In genomic region chr6:24883618-24884017, GRCh38 we compare ENCODE assay signal across 9 cellular contexts. TPM values are rescaled to one million over a fixed set of nuclear protein-coding genes. Genes with fewer than 3 reads are reported as not detected.
DNase-seq lines count a peak whose midpoint lies in the region; ATAC-seq and TF ChIP-seq lines count a peak whose summit lies in the region.
"Had no signal": no experiment of that assay in that cellular context is flagged by ENCODE, and none has a peak within 500 bp of the region (broad histone marks: within the 10 kb centered on the region; RNA-seq: fewer than 3 reads in every experiment).

No MANE protein-coding gene starts in this region.

- CTCF ChIA-PET in activated CD4-positive, alpha-beta memory T cell treated with anti-CD3 and anti-CD28 coated beads, Interleukin-2, amount 10 ng/mL, durations not matched to agents 7 days and 5 days (lab: Charles Lee), result interaction anchor here (1.0 to 1.3 kb wide), 4 partner anchors 8 to 134 kb away, joined by 3 to 4 read pairs (median 4); no protein-coding TSS in a partner anchor

- H3K36me3 Mint-ChIP-seq in activated CD4-positive, alpha-beta memory T cell treated with anti-CD3 and anti-CD28 coated beads, Interleukin-2, amount 10 ng/mL, durations not matched to agents 7 days and 5 days (ENCODE audit: low read depth), result peaks cover 78% of the 10 kb centered on the region
- H3K36me3 Mint-ChIP-seq in osteocyte (ENCODE audit: unreplicated experiment), result no peaks in the 10 kb centered on the region

- no peak overlapping the region for H3K4me3 Mint-ChIP-seq in activated CD4-positive, alpha-beta memory T cell treated with anti-CD3 and anti-CD28 coated beads, Interleukin-2, amount 10 ng/mL, durations not matched to agents 7 days and 5 days
- peak overlapping the region; percentile 43 for H3K4me3 Mint-ChIP-seq in osteocyte (ENCODE audit: unreplicated experiment)

- H3K27ac Mint-ChIP-seq in activated CD4-positive, alpha-beta memory T cell treated with anti-CD3 and anti-CD28 coated beads, Interleukin-2, amount 10 ng/mL, durations not matched to agents 7 days and 5 days, result peak overlapping the region; percentile 9
- H3K27ac Mint-ChIP-seq in osteocyte (ENCODE audit: unreplicated experiment), result peak overlapping the region; percentile 84

- intact Hi-C loops in head of caudate nucleus (cut with DNase I), result no loop called here

- no peaks in the 10 kb centered on the region for H3K27me3 Mint-ChIP-seq in activated CD4-positive, alpha-beta memory T cell treated with anti-CD3 and anti-CD28 coated beads, Interleukin-2, amount 10 ng/mL, durations not matched to agents 7 days and 5 days
- no peaks in the 10 kb centered on the region for H3K27me3 Mint-ChIP-seq in osteocyte (ENCODE audit: unreplicated experiment)

- peaks cover 72% of the 10 kb centered on the region for H3K4me1 Mint-ChIP-seq in activated CD4-positive, alpha-beta memory T cell treated with anti-CD3 and anti-CD28 coated beads, Interleukin-2, amount 10 ng/mL, durations not matched to agents 7 days and 5 days
- H3K4me1 Mint-ChIP-seq in osteocyte (ENCODE audit: unreplicated experiment), result peaks cover 39% of the 10 kb centered on the region

- POLR2A ChIA-PET in activated CD4-positive, alpha-beta memory T cell treated with anti-CD3 and anti-CD28 coated beads, Interleukin-2, amount 10 ng/mL, durations not matched to agents 7 days and 5 days (lab: Charles Lee), result interaction anchor here (0.8 to 1.6 kb wide), 3 partner anchors 12 to 53 kb away, joined by 3 to 6 read pairs (median 3); no protein-coding TSS in a partner anchor

- no peak for TF ChIP-seq CTCF in osteocyte (IDR thresholded peaks at IDR 0.05)

- DNase-seq in activated CD4-positive, alpha-beta memory T cell treated with anti-CD3 and anti-CD28 coated beads, Interleukin-2, amount 10 ng/mL, durations not matched to agents 7 days and 5 days, result peak; percentile 27
- peak; percentile 15 for DNase-seq in osteocyte (ENCODE audit: extremely low spot score, unreplicated experiment)
- DNase-seq in cortex of kidney (lab: John Stamatoyannopoulos, UW), result no peak
- DNase-seq in OCI-M2 (lab: John Stamatoyannopoulos, UW; ENCODE audit: unreplicated experiment), result no peak
- no peak for DNase-seq in head of caudate nucleus
- no peak for DNase-seq in kidney glomerular epithelial cell (lab: John Stamatoyannopoulos, UW)
- DNase-seq: NCI-H2029 had no signal

- ATAC-seq in GM18868 (IDR thresholded peaks at IDR 0.05; ENCODE audit: unreplicated experiment) (peak; percentile 74), HG02943 (IDR thresholded peaks at IDR 0.05; ENCODE audit: low read depth, unreplicated experiment) (peak; percentile 59)

- H3K9me3 Mint-ChIP-seq in activated CD4-positive, alpha-beta memory T cell treated with anti-CD3 and anti-CD28 coated beads, Interleukin-2, amount 10 ng/mL, durations not matched to agents 7 days and 5 days, result peaks cover 8% of the 10 kb centered on the region
- no peaks in the 10 kb centered on the region for H3K9me3 Mint-ChIP-seq in osteocyte (ENCODE audit: unreplicated experiment)

RNA-seq across cellular contexts. Expression of gene RIPOR2, which starts 52.1 kb away (rescaled TPM):
- 100 to 1,000 TPM; 234 to 240 TPM for total RNA-seq in activated CD4-positive, alpha-beta memory T cell treated with anti-CD3 and anti-CD28 coated beads, Interleukin-2, amount 10 ng/mL, durations not matched to agents 7 days and 5 days
- 4.8 and 6.3 TPM in 2 replicates for total RNA-seq in osteocyte

Comparison
In these comparisons a context has a peak if more than half of its experiments do, and no peak if none do; other contexts are left out.
1. DNase-seq: peak in activated CD4-positive, alpha-beta memory T cell treated with anti-CD3 and anti-CD28 coated beads, Interleukin-2, amount 10 ng/mL, durations not matched to agents 7 days and 5 days (single experiment) and osteocyte (single experiment); none in cortex of kidney (single experiment), OCI-M2 (single experiment), head of caudate nucleus (0 of 42) and kidney glomerular epithelial cell (single experiment).
2. RNA of gene RIPOR2, which starts 52.1 kb away (total RNA-seq): 234 to 240 TPM in activated CD4-positive, alpha-beta memory T cell treated with anti-CD3 and anti-CD28 coated beads, Interleukin-2, amount 10 ng/mL, durations not matched to agents 7 days and 5 days; 4.8 to 6.3 TPM in osteocyte; every median in the first group is over 10 times any median in the second.